In genomic region chr1:79617777-79618176, GRCh38 we compare ENCODE assay signal across 13 cellular contexts.
DNase-seq lines count a peak whose midpoint lies in the region; ATAC-seq and TF ChIP-seq lines count a peak whose summit lies in the region.
"Had no signal": no experiment of that assay in that cellular context is flagged by ENCODE, and none has a peak within 500 bp of the region (broad histone marks: within the 10 kb centered on the region; RNA-seq: fewer than 3 reads in every experiment).

No MANE protein-coding gene starts in this region.

- POLR2A ChIA-PET in AG04449 (lab: Yijun Ruan, JAX): no interaction called here

- DNase-seq in AG04449 (ENCODE audit: low read depth, low spot score) (no peak), RPMI8226 (peak; percentile 5), fibroblast of pulmonary artery (ENCODE audit: low read depth) (peak; percentile 7), LoVo (ENCODE audit: low spot score) (no peak), GM20000 (ENCODE audit: low spot score) (no peak), NCI-H1105 treated with DMSO at 0.1 percent for 48 hours (lab: John Stamatoyannopoulos, UW) (no peak)
- DNase-seq in effector CD8-positive, alpha-beta T cell (lab: John Stamatoyannopoulos, UW): no peak
- DNase-seq: left lung; NCI-H2081 treated with DMSO at 0.1 percent for 48 hours; Peyer's patch; stimulated activated CD4-positive, alpha-beta T cell treated with anti-CD3 and anti-CD28 coated beads, Interleukin-4, amount 100 ng/mL, for 1 hour had no signal

- ATAC-seq in GM18498 (IDR thresholded peaks at IDR 0.05; ENCODE audit: unreplicated experiment): peak; percentile 46
- ATAC-seq: left lung had no signal

- CTCF ChIA-PET in AG04449 (lab: Yijun Ruan, JAX): interaction anchor here (1.8 kb wide), 1 partner anchor 9 kb away, joined by 4 read pairs; no protein-coding TSS in a partner anchor

- H3K4me3 ChIP-seq in AG04449 (ENCODE audit: low read depth, low read length): no peak overlapping the region
- H3K4me3 ChIP-seq in fibroblast of pulmonary artery (replicated peaks; ENCODE audit: low read depth, low read length): no peak overlapping the region
- H3K4me3 ChIP-seq: BLaER1 treated with 17β-estradiol and CSF1 and Interleukin-3, amounts not matched to agents 10 nM and 100 nM; left lung; Peyer's patch had no signal

- TF ChIP-seq CTCF in AG04449 (IDR thresholded peaks at IDR 0.05; ENCODE audit: insufficient read depth, low read length, missing control alignments) (peak; percentile 9), fibroblast of pulmonary artery (IDR thresholded peaks at IDR 0.05; ENCODE audit: low read length, missing control alignments) (peak; percentile 41), GM20000 (IDR thresholded peaks at IDR 0.05; ENCODE audit: extremely low read depth, missing control alignments) (no peak)

Comparison
In these comparisons a context has a peak if more than half of its experiments do, and no peak if none do; other contexts are left out.
1. DNase-seq: peak in RPMI8226 (single experiment) and fibroblast of pulmonary artery (single experiment); none in AG04449 (single experiment), effector CD8-positive, alpha-beta T cell (single experiment), LoVo (single experiment), GM20000 (single experiment) and NCI-H1105 treated with DMSO at 0.1 percent for 48 hours (single experiment).